ENCODE assay signal across 13 cellular contexts in the genomic region with DNA sequence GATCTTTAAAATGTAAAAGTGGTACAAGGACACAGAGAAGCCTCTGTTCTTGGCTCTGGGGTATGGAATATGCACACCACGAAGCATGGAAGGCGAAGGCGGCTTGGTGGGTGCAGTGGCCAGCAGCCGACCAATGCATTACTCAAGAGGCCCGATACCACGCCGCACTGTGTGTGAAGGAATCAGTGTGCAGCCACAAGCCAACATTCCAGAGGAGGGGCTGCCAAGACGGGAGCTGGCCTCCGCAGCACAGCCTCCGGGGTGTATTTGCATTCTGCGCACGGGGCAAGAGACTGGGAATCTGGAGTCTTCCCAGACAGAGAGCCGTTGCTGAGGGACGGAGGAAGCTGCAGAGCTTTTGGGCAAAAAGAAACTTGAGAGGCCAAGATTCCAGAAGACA. TPM values are rescaled to one million over a fixed set of nuclear protein-coding genes. Genes with fewer than 3 reads are reported as not detected.
DNase-seq lines count a peak whose midpoint lies in the region; ATAC-seq lines count a peak whose summit lies in the region.
"Had no signal": no experiment of that assay in that cellular context is flagged by ENCODE, and none has a peak within 500 bp of the region (broad histone marks: within the 10 kb centered on the region; RNA-seq: fewer than 3 reads in every experiment).

No MANE protein-coding gene starts in this region.

- peak; percentile 81 for ATAC-seq in sciatic nerve
- no peak for ATAC-seq in GM21390 (IDR thresholded peaks at IDR 0.05; ENCODE audit: unreplicated experiment)
- ATAC-seq in GM21367 (IDR thresholded peaks at IDR 0.05; ENCODE audit: unreplicated experiment): no peak

- H3K4me3 ChIP-seq in HUES6 (ENCODE audit: low read depth, low read length): no peak overlapping the region

- H3K9me3 ChIP-seq in HUES6 (ENCODE audit: control insufficient read depth, insufficient read depth, low read depth, low read length): no peaks in the 10 kb centered on the region

- DNase-seq in cerebellar cortex (ENCODE audit: low spot score): peak; percentile 54
- DNase-seq in iris pigment epithelial cell (ENCODE audit: low read depth): peak; percentile 12
- DNase-seq in sciatic nerve (ENCODE audit: low spot score): peak; percentile 75
- no peak for DNase-seq in stimulated activated naive CD4-positive, alpha-beta T cell treated with Interleukin-2 at 50 U/mL for 16 hours (lab: John Stamatoyannopoulos, UW)
- DNase-seq: activated CD4-positive, alpha-beta T cell treated with anti-CD3 and anti-CD28 coated beads, Interleukin-2, amount 50 U/mL, for 4 hours; activated naive CD4-positive, alpha-beta T cell treated with anti-CD3 and anti-CD28 coated beads, Interleukin-2, amount 10 ng/mL, durations not matched to agents 7 days and 5 days; Kasumi-1; NCI-H2171 treated with DMSO at 0.1 percent for 48 hours had no signal

- no peaks in the 10 kb centered on the region for H3K4me1 ChIP-seq in HUES6 (ENCODE audit: control insufficient read depth, insufficient read depth, low read length)

- no peak overlapping the region for H3K9ac ChIP-seq in HUES6 (ENCODE audit: low read length)

- H3K27me3 ChIP-seq in HUES6 (ENCODE audit: control insufficient read depth, insufficient read depth, low read length): no peaks in the 10 kb centered on the region

- H3K36me3 ChIP-seq in HUES6 (ENCODE audit: control insufficient read depth, insufficient read depth, low read length): peaks cover 44% of the 10 kb centered on the region

- intact Hi-C loops in sciatic nerve (cut with DNase I): no loop called here

- peak overlapping the region; percentile 33; the same call in 1 of the 2 replicates for H3K27ac ChIP-seq in HUES6 (ENCODE audit: low read depth, low read length)

RNA-seq across cellular contexts. Expression of a gene that starts 19.8 kb away (rescaled TPM):
- 123 TPM for total RNA-seq in sciatic nerve
- total RNA-seq: OCI-LY7, subcutaneous adipose tissue had no signal
